ENCODE assay signal across 16 cellular contexts in genomic region chr7:95404316-95404715, GRCh38. TPM values are rescaled to one million over a fixed set of nuclear protein-coding genes. Genes with fewer than 3 reads are reported as not detected.
DNase-seq lines count a peak whose midpoint lies in the region; ATAC-seq and TF ChIP-seq lines count a peak whose summit lies in the region.
"Had no signal": no experiment of that assay in that cellular context is flagged by ENCODE, and none has a peak within 500 bp of the region (broad histone marks: within the 10 kb centered on the region; RNA-seq: fewer than 3 reads in every experiment).

No MANE protein-coding gene starts in this region.

- H3K9me3 ChIP-seq in right cardiac atrium (ENCODE audit: control insufficient read depth, low read length) (no peaks in the 10 kb centered on the region), thyroid gland (no peaks in the 10 kb centered on the region)
- H3K9me3 ChIP-seq: vagina had no signal

- H3K27me3 ChIP-seq in right cardiac atrium (ENCODE audit: control insufficient read depth, insufficient read depth) (no peaks in the 10 kb centered on the region), thyroid gland (no peaks in the 10 kb centered on the region)
- H3K27me3 ChIP-seq: brain microvascular endothelial cell, vagina had no signal

- TF ChIP-seq CTCF in astrocyte of the cerebellum (IDR thresholded peaks at IDR 0.05; ENCODE audit: low read depth, low read length, missing control alignments), result no peak
- TF ChIP-seq CTCF in thyroid gland (IDR thresholded peaks at IDR 0.05), result no peak

- in situ Hi-C loops in astrocyte of the cerebellum (cut with HindIII; ENCODE audit: low sequenced_read_pairs), result no loop called here

- H3K27ac ChIP-seq in right cardiac atrium (ENCODE audit: low read length), result no peak overlapping the region
- no peak overlapping the region for H3K27ac ChIP-seq in thyroid gland
- H3K27ac ChIP-seq: brain microvascular endothelial cell, KMS-11, parathyroid adenoma, vagina had no signal

- H3K36me3 ChIP-seq in thyroid gland, result no peaks in the 10 kb centered on the region

- DNase-seq in Right ventricle myocardium inferior (ENCODE audit: missing footprints) (no peak), cardiac septum (ENCODE audit: low spot score) (no peak), astrocyte of the cerebellum (ENCODE audit: low read depth) (peak; percentile 53), right cardiac atrium (peak; percentile 50 to 77 (median 59)), thyroid gland (peak; percentile 36 to 53), iPS-NIHi7 (ENCODE audit: extremely low spot score) (no peak), hippocampal formation (lab: John Stamatoyannopoulos, UW) (no peak)
- DNase-seq: activated CD4-positive, alpha-beta memory T cell treated with anti-CD3 and anti-CD28 coated beads, Interleukin-2, amount 10 ng/mL, durations not matched to agents 7 days and 5 days; brain microvascular endothelial cell; DMS53; NCI-H524 treated with DMSO at 0.1 percent for 48 hours; stimulated activated CD4-positive, alpha-beta T cell treated with anti-CD3 and anti-CD28 coated beads, Interleukin-1b, Interleukin-23, amount 100 ng/mL, for 48 hours had no signal

- WGBS in right cardiac atrium, result 33% methylated on average over 4 of the region's 4 CpGs
- WGBS in thyroid gland, 2 donors, result 16 to 33% methylated on average over 4 of the region's 4 CpGs

- H3K4me1 ChIP-seq in right cardiac atrium (ENCODE audit: control insufficient read depth, insufficient read depth, low read length) (no peaks in the 10 kb centered on the region), thyroid gland (no peaks in the 10 kb centered on the region)
- H3K4me1 ChIP-seq: vagina had no signal

- H3K4me3 ChIP-seq in astrocyte of the cerebellum (ENCODE audit: low read depth, low read length), result no peak overlapping the region
- no peak overlapping the region for H3K4me3 ChIP-seq in right cardiac atrium (ENCODE audit: low read length)
- no peak overlapping the region for H3K4me3 ChIP-seq in thyroid gland (replicated peaks in 1 of 3)
- H3K4me3 ChIP-seq: vagina had no signal

- TF ChIP-seq POLR2A in thyroid gland (IDR thresholded peaks at IDR 0.05), result no peak

- intact Hi-C loops in Right ventricle myocardium inferior (cut with DNase I), result no loop called here
- intact Hi-C loops in cardiac septum (cut with DNase I), result no loop called here
- intact Hi-C loops in right cardiac atrium (cut with DNase I), result no loop called here
- intact Hi-C loops in thyroid gland (cut with DNase I), result no loop called here

- ATAC-seq in Right ventricle myocardium inferior (peak; percentile 59), right cardiac atrium (peak; percentile 79 to 88), HG02970 (IDR thresholded peaks at IDR 0.05; ENCODE audit: low FRiP score, unreplicated experiment) (no peak)

RNA-seq across cellular contexts. Expression of gene PON3, which starts 8.1 kb away (rescaled TPM):
- total RNA-seq in Right ventricle myocardium inferior (0.57 TPM), cardiac septum (0.54 TPM), right cardiac atrium (1 to 10 TPM; 1.0 to 1.9 (median 1.4) TPM), thyroid gland (10 to 100 TPM in 2 of 4 donors, 1 to 10 TPM in 2; 4.2 to 11.8 (median 8.6) TPM)
- 1.8 TPM for polyA plus RNA-seq in right cardiac atrium
- total RNA-seq: activated CD4-positive, alpha-beta memory T cell treated with anti-CD3 and anti-CD28 coated beads, Interleukin-2, amount 10 ng/mL, durations not matched to agents 7 days and 5 days had no signal

RNA-seq across cellular contexts. Expression of gene PON2, which starts 30.5 kb away (rescaled TPM):
- total RNA-seq in Right ventricle myocardium inferior, result 37.4 TPM
- 40.3 TPM for total RNA-seq in cardiac septum
- total RNA-seq in right cardiac atrium, result 10 to 100 TPM; 47.6 to 69.0 (median 61.4) TPM
- 51.0 TPM for polyA plus RNA-seq in right cardiac atrium
- total RNA-seq in thyroid gland, result 10 to 100 TPM; 76.7 to 96.9 (median 94.2) TPM

Comparison
In these comparisons a context has a peak if more than half of its experiments do, and no peak if none do; other contexts are left out.
1. DNase-seq: peak in astrocyte of the cerebellum (single experiment), right cardiac atrium (3 of 3) and thyroid gland (2 of 2); none in Right ventricle myocardium inferior (single experiment), cardiac septum (single experiment), iPS-NIHi7 (single experiment) and hippocampal formation (0 of 2).